In the genomic region with DNA sequence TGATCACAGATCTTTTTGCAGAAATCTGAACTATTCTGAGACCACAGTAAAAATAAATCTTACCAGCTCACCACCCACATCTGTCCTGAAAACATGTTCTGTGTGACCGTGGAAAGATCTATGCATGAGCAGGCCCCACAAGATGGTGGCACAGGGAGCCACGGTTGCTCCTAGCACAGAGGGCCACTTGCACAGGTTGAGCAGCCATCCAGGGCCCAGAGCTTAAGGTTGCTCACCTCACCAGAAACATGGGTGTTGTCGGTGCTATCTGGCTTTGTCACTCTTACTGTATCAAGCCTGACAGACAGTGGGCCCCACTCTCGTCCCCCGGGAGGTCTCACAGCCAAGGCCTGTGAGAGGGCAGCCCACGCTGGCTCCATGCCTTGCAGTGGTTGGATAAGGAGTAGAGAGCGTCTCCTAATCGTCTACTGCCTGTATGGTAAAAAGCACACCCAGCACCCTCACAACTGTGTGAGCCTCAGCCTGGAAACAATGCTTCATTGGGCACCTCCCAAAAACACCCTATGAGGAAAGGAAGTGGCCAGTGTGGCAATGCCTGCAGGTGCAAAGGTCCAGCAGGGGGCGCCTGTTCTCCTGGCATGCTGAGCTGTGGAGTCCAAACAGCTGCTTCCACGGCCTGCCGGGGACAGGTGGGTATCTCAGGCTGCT, we compare ENCODE assay signal across 8 cellular contexts. TPM values are rescaled to one million over a fixed set of nuclear protein-coding genes. Genes with fewer than 3 reads are reported as not detected.
DNase-seq lines count a peak whose midpoint lies in the region; ATAC-seq and TF ChIP-seq lines count a peak whose summit lies in the region.

No MANE protein-coding gene starts in this region.

- peak; percentile 93 for TF ChIP-seq CTCF in Calu3 (IDR thresholded peaks at IDR 0.05; ENCODE audit: unreplicated experiment)
- TF ChIP-seq CTCF in WERI-Rb-1 (IDR thresholded peaks at IDR 0.05; ENCODE audit: low read depth, low read length): peak; percentile 96

- no peak overlapping the region for H3K4me3 ChIP-seq in WERI-Rb-1 (ENCODE audit: low read depth, low read length)

- peaks cover 38% of the 10 kb centered on the region for H3K36me3 Mint-ChIP-seq in Calu3 (ENCODE audit: insufficient read depth, unreplicated experiment)

- peak; percentile 78 for ATAC-seq in GM21576 (IDR thresholded peaks at IDR 0.05; ENCODE audit: unreplicated experiment)

- intact Hi-C loops in Calu3 (cut with micrococcal nuclease; ENCODE audit: unreplicated experiment): loop anchor here (1.0 kb wide), 1 partner anchor 49 kb away; no protein-coding TSS in a partner anchor

- no peak overlapping the region for H3K27ac Mint-ChIP-seq in Calu3 (ENCODE audit: unreplicated experiment)

- CTCF ChIA-PET in Calu3 (lab: Charles Lee): interaction anchor here (0.6 to 1.2 kb wide), 10 partner anchors 9 to 92 kb away, joined by 3 to 18 read pairs (median 4); a partner anchor contains a TSS

- no peak overlapping the region for H3K27ac ChIP-seq in WERI-Rb-1

- H3K27me3 ChIP-seq in WERI-Rb-1 (ENCODE audit: insufficient read depth, low read depth, severe bottlenecking): no peaks in the 10 kb centered on the region

- H3K4me1 Mint-ChIP-seq in Calu3 (ENCODE audit: low read depth, unreplicated experiment): no peaks in the 10 kb centered on the region

- H3K9me3 Mint-ChIP-seq in Calu3 (ENCODE audit: low read depth, unreplicated experiment): no peaks in the 10 kb centered on the region

- H3K36me3 ChIP-seq in WERI-Rb-1: peaks cover 54% of the 10 kb centered on the region

- no peak overlapping the region for H3K4me3 Mint-ChIP-seq in Calu3 (ENCODE audit: low read depth, unreplicated experiment)

- peak; percentile 87 for DNase-seq in Calu3
- DNase-seq in NCI-H146 (lab: John Stamatoyannopoulos, UW): peak; percentile 92
- peak; percentile 90 for DNase-seq in WERI-Rb-1
- DNase-seq in central memory CD4-positive, alpha-beta T cell: peak; percentile 33
- peak; percentile 83 for DNase-seq in left kidney (ENCODE audit: low read depth, low spot score)
- peak; percentile 46 to 78 (median 55) for DNase-seq in stimulated activated CD4-positive, alpha-beta T cell treated with anti-CD3 and anti-CD28 coated beads, TNF-alpha, amount 100 ng/mL, for 24 hours (ENCODE audit: low read depth in 3 of 3)
- DNase-seq in NCI-H2107 (lab: John Stamatoyannopoulos, UW): no peak

- H3K9me3 ChIP-seq in WERI-Rb-1 (ENCODE audit: severe bottlenecking): no peaks in the 10 kb centered on the region

- BruUV-seq in Calu3 (replicated peaks; lab: Mats Ljungman, UMichigan): no TSS peak

- no peaks in the 10 kb centered on the region for H3K27me3 Mint-ChIP-seq in Calu3 (ENCODE audit: unreplicated experiment)

RNA-seq across cellular contexts. Expression of a gene that starts 19.6 kb away (rescaled TPM):
- 25.7 and 34.5 TPM in 2 replicates for total RNA-seq in Calu3 (2022)

RNA-seq across cellular contexts. Expression of a gene that starts 49.4 kb away (rescaled TPM):
- 55.1 and 59.2 TPM in 2 replicates for total RNA-seq in Calu3 (2022)
